Comparison of ENCODE assay signal across 19 cellular contexts in the genomic region with DNA sequence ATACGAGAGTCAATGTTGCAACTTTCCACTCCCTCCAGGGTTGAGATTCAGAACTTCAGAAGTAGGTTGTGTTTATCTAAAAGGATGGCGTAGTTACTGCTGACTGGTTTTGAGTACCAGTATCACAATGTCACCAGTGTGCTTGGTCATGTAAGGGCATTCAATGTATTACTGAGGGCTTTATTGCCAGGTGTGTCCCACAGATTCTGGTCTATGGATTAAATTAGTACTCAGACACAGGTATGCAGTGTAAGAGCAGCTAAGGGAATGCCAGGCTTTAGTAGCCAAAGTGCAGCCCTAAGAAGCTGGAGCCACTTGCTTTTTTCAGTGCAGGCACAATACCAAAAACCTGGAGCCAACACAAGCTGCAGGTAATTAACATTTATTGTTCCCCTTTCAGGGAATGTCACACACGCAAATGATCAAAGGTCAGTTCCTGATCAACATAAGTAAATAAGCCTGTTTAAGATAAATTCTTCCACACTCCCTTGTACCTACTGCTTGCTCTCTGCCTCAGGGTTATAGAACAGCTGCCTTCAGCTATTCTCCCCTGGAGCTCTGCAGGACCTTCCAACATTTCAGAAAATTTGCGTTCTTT.
"Had no signal": no experiment of that assay in that cellular context is flagged by ENCODE, and none has a peak within 500 bp of the region (broad histone marks: within the 10 kb centered on the region; RNA-seq: fewer than 3 reads in every experiment).

No MANE protein-coding gene starts in this region.

- H3K27me3 Mint-ChIP-seq: activated naive CD8-positive, alpha-beta T cell treated with anti-CD3 and anti-CD28 coated beads for 36 hours; central memory CD8-positive, alpha-beta T cell had no signal

- H3K27ac ChIP-seq: dorsolateral prefrontal cortex, left lung, neutrophil, ovary, prostate gland, WERI-Rb-1 had no signal

- H3K36me3 ChIP-seq: left lung, neutrophil, ovary, prostate gland, WERI-Rb-1 had no signal

- H3K27ac Mint-ChIP-seq: activated naive CD8-positive, alpha-beta T cell treated with anti-CD3 and anti-CD28 coated beads for 36 hours; activated T-helper 2 cell treated with anti-CD3 and anti-CD28 coated beads, Interferon-gamma antibody, Interleukin-2, Interleukin-4, amounts not matched to agents 10 μg/mL and 5 μg/mL and 100 μg/mL, durations not matched to agents 14 hours and 24 hours and 36 hours; mesothelial cell of epicardium; nephron had no signal

- H3K4me3 Mint-ChIP-seq: activated naive CD8-positive, alpha-beta T cell treated with anti-CD3 and anti-CD28 coated beads for 36 hours; activated T-cell treated with anti-CD3 and anti-CD28 coated beads, Interleukin-2, amount 50 U/mL, for 4 hours; central memory CD8-positive, alpha-beta T cell; mesothelial cell of epicardium; nephron had no signal

- H3K4me1 Mint-ChIP-seq: activated naive CD8-positive, alpha-beta T cell treated with anti-CD3 and anti-CD28 coated beads for 36 hours; central memory CD8-positive, alpha-beta T cell; mesothelial cell of epicardium; nephron had no signal

- H3K36me3 Mint-ChIP-seq: activated naive CD8-positive, alpha-beta T cell treated with anti-CD3 and anti-CD28 coated beads for 36 hours had no signal

- H3K9me3 ChIP-seq: neutrophil, ovary, prostate gland had no signal

- DNase-seq: activated CD4-positive, CD25-positive, alpha-beta regulatory T cell treated with anti-CD3 and anti-CD28 coated beads, Interleukin-2, amount 50 U/mL, for 72 hours; activated CD8-positive, alpha-beta memory T cell treated with anti-CD3 and anti-CD28 coated beads, Interleukin-2, amount 50 U/mL, for 48 hours; activated naive CD4-positive, alpha-beta T cell; activated naive CD8-positive, alpha-beta T cell treated with anti-CD3 and anti-CD28 coated beads for 36 hours; activated T-cell treated with anti-CD3 and anti-CD28 coated beads, Interleukin-2, amount 50 U/mL, for 4 hours; dorsolateral prefrontal cortex; left lung; ovary; stimulated activated CD4-positive, alpha-beta T cell treated with anti-CD3 and anti-CD28 coated beads, Interleukin-4, amount 100 ng/mL, for 4 hours; stimulated activated naive CD8-positive, alpha-beta T cell treated with anti-CD3 and anti-CD28 coated beads, Interleukin-15, Interleukin-2, amounts not matched to agents 100 U/mL and 50 U/mL, for 24 hours; WERI-Rb-1 had no signal

- H3K4me1 ChIP-seq: left lung, prostate gland had no signal

- FAIRE-seq: astrocyte, colon had no signal

- H3K27me3 ChIP-seq: dorsolateral prefrontal cortex, left lung, neutrophil, ovary had no signal

- H3K4me3 ChIP-seq: dorsolateral prefrontal cortex, left lung, ovary, prostate gland had no signal
